12 cellular contexts compared by ENCODE assay signal in genomic region chr5:73274870-73275756, GRCh38.
A peak's percentile ranks its signal among the peaks of the same experiment; 100 is the strongest.
DNase-seq lines count a peak whose midpoint lies in the region; ATAC-seq lines count a peak whose summit lies in the region.
"Had no signal": no experiment of that assay in that cellular context is flagged by ENCODE, and none has a peak within 500 bp of the region (broad histone marks: within the 10 kb centered on the region; RNA-seq: fewer than 3 reads in every experiment).

No MANE protein-coding gene starts in this region.

- no peaks in the 10 kb centered on the region for H3K36me3 ChIP-seq in aorta (ENCODE audit: control insufficient read depth in 1 of 2, insufficient read depth in 2 of 2, low read length in 1 of 2)
- H3K36me3 ChIP-seq: spleen had no signal

- no peaks in the 10 kb centered on the region for H3K36me3 Mint-ChIP-seq in activated naive CD8-positive, alpha-beta T cell treated with anti-CD3 and anti-CD28 coated beads for 36 hours

- H3K27me3 Mint-ChIP-seq in activated naive CD8-positive, alpha-beta T cell treated with anti-CD3 and anti-CD28 coated beads for 36 hours, result peaks cover 46% of the 10 kb centered on the region

- ATAC-seq in Right ventricle myocardium superior (ENCODE audit: poor library complexity), result peak; percentile 71
- ATAC-seq in esophagus mucosa, result peak; percentile 76
- ATAC-seq in aorta (ENCODE audit: low FRiP score), result peak; percentile 72
- ATAC-seq in HG02610 (IDR thresholded peaks at IDR 0.05; ENCODE audit: unreplicated experiment), result no peak

- H3K9me3 ChIP-seq in aorta (ENCODE audit: control insufficient read depth, low read length), result no peaks in the 10 kb centered on the region
- H3K9me3 ChIP-seq: spleen had no signal

- intact Hi-C loops in Right ventricle myocardium superior (cut with DNase I) (no loop called here), cardiac septum (cut with DNase I) (no loop called here), aorta (cut with DNase I) (no loop called here)

- H3K27ac Mint-ChIP-seq in activated naive CD8-positive, alpha-beta T cell treated with anti-CD3 and anti-CD28 coated beads for 36 hours, result no peak overlapping the region

- H3K4me1 ChIP-seq in aorta (ENCODE audit: control insufficient read depth in 1 of 2, insufficient read depth in 2 of 2, low read length in 2 of 2), result peaks cover 0 to 2% of the 10 kb centered on the region in 2 donors
- H3K4me1 ChIP-seq: spleen had no signal

- H3K4me3 ChIP-seq in aorta (ENCODE audit: low read length in 2 of 2), result no peak overlapping the region
- H3K4me3 ChIP-seq: spleen had no signal

- no peak overlapping the region for H3K27ac ChIP-seq in aorta (ENCODE audit: low read depth in 1 of 2, low read length in 2 of 2)
- H3K27ac ChIP-seq: RWPE1, spleen had no signal

- no peaks in the 10 kb centered on the region for H3K4me1 Mint-ChIP-seq in activated naive CD8-positive, alpha-beta T cell treated with anti-CD3 and anti-CD28 coated beads for 36 hours

- peak; percentile 56 for DNase-seq in Right ventricle myocardium superior
- DNase-seq in cardiac septum (ENCODE audit: low spot score), result no peak
- peak; percentile 19 for DNase-seq in mucosa of gallbladder (ENCODE audit: low spot score)
- DNase-seq in aorta, result peak in 1 of 2 donors; percentile 59
- no peak for DNase-seq in activated naive CD8-positive, alpha-beta T cell treated with anti-CD3 and anti-CD28 coated beads for 36 hours
- DNase-seq in LoVo (ENCODE audit: low spot score), result no peak
- DNase-seq: activated CD4-positive, CD25-positive, alpha-beta regulatory T cell; MV-4-11; spleen had no signal

- H3K9me3 Mint-ChIP-seq in activated naive CD8-positive, alpha-beta T cell treated with anti-CD3 and anti-CD28 coated beads for 36 hours, result no peaks in the 10 kb centered on the region

- WGBS in aorta, 2 donors, result 80 to 83% methylated on average over 15 of the region's 15 CpGs

- H3K27me3 ChIP-seq in aorta (ENCODE audit: control insufficient read depth in 1 of 2, insufficient read depth in 2 of 2, low read length in 1 of 2), result no peaks in the 10 kb centered on the region

- no peak overlapping the region for H3K4me3 Mint-ChIP-seq in activated naive CD8-positive, alpha-beta T cell treated with anti-CD3 and anti-CD28 coated beads for 36 hours

Comparison
In these comparisons a context has a peak if more than half of its experiments do, and no peak if none do; other contexts are left out.
1. DNase-seq: peak in Right ventricle myocardium superior (single experiment) and mucosa of gallbladder (single experiment); none in cardiac septum (single experiment), activated naive CD8-positive, alpha-beta T cell treated with anti-CD3 and anti-CD28 coated beads for 36 hours (single experiment) and LoVo (single experiment).